Comparison of ENCODE assay signal across 2 cellular contexts in genomic region chr11:71249301-71249700, GRCh38.
TF ChIP-seq lines count a peak whose summit lies in the region.

No MANE protein-coding gene starts in this region.

TF ChIP-seq in SK-N-SH, 30 proteins besides CTCF, POLR2A, EP300 and RAD21 (continued from another document):
- TF ChIP-seq IRF3 (IDR thresholded peaks at IDR 0.05; ENCODE audit: low read depth, low read length) (no peak), MXI1 (IDR thresholded peaks at IDR 0.05; ENCODE audit: low read depth, low read length) (no peak), RCOR1 (IDR thresholded peaks at IDR 0.05; ENCODE audit: low read length) (no peak)

TF ChIP-seq in SK-N-SH treated with all-trans-retinoic acid at 6 μM for 48 hours, 23 proteins besides CTCF, POLR2A, EP300 and RAD21 (continued from another document):
- TF ChIP-seq CSRNP3 (CRISPR knock-in tag; IDR thresholded peaks at IDR 0.05) (no peak), PPARA (CRISPR knock-in tag; IDR thresholded peaks at IDR 0.05; ENCODE audit: borderline replicate concordance) (no peak), BACH2 (CRISPR knock-in tag; IDR thresholded peaks at IDR 0.05; ENCODE audit: borderline replicate concordance) (no peak), CREB5 (CRISPR knock-in tag; IDR thresholded peaks at IDR 0.05; ENCODE audit: low read depth) (no peak), ZNF70 (CRISPR knock-in tag; IDR thresholded peaks at IDR 0.05) (no peak), ZNF8 (CRISPR knock-in tag; IDR thresholded peaks at IDR 0.05) (no peak), CSDC2 (CRISPR knock-in tag; IDR thresholded peaks at IDR 0.05) (no peak), RARB (CRISPR knock-in tag; IDR thresholded peaks at IDR 0.05) (no peak), ISL1 (CRISPR knock-in tag; IDR thresholded peaks at IDR 0.05) (no peak), GLIS3 (CRISPR knock-in tag; IDR thresholded peaks at IDR 0.05) (no peak), TOX (CRISPR knock-in tag; IDR thresholded peaks at IDR 0.05; ENCODE audit: borderline replicate concordance) (no peak)
TF ChIP-seq in SK-N-SH treated with all-trans-retinoic acid at 6 μM for 48 hours: peak in this region for 0.
